In genomic region chr12:124884587-124885438, GRCh38 we compare ENCODE assay signal across 10 cellular contexts. TPM values are rescaled to one million over a fixed set of nuclear protein-coding genes. Genes with fewer than 3 reads are reported as not detected.
A peak's percentile ranks its signal among the peaks of the same experiment; 100 is the strongest.
DNase-seq lines count a peak whose midpoint lies in the region; ATAC-seq and TF ChIP-seq lines count a peak whose summit lies in the region.
"Had no signal": no experiment of that assay in that cellular context is flagged by ENCODE, and none has a peak within 500 bp of the region (broad histone marks: within the 10 kb centered on the region; RNA-seq: fewer than 3 reads in every experiment).

No MANE protein-coding gene starts in this region.

- intact Hi-C loops in PC-9 (cut with micrococcal nuclease; ENCODE audit: unreplicated experiment), result no loop called here

- H3K79me2 ChIP-seq in PC-9 (ENCODE audit: low read depth), result no peaks in the 10 kb centered on the region

- no peak overlapping the region for H3K4me3 ChIP-seq in PC-9
- H3K4me3 ChIP-seq: cardiac muscle cell, skin epidermis had no signal

- in situ Hi-C loops in KBM-7 (cut with MboI; ENCODE audit: low pct_unique_long_range_greater_than_20kb, low sequenced_read_pairs), result no loop called here

- CTCF ChIA-PET in PC-9 (lab: Charles Lee), result no interaction called here

- peak; percentile 92 for ATAC-seq in GM21390 (IDR thresholded peaks at IDR 0.05; ENCODE audit: unreplicated experiment)
- ATAC-seq in HG03558 (IDR thresholded peaks at IDR 0.05; ENCODE audit: extremely low read depth, unreplicated experiment), result peak; percentile 64
- ATAC-seq in foreskin keratinocyte, result peak; percentile 16

- H3K27ac ChIP-seq in foreskin keratinocyte, result no peak overlapping the region
- H3K27ac ChIP-seq in PC-9, result no peak overlapping the region
- H3K27ac ChIP-seq: cardiac muscle cell, skin epidermis had no signal

- H3K4me1 ChIP-seq in foreskin keratinocyte (no peaks in the 10 kb centered on the region), PC-9 (replicated peaks; ENCODE audit: insufficient read depth) (no peaks in the 10 kb centered on the region)

- no peaks in the 10 kb centered on the region for H3F3A ChIP-seq in PC-9 (ENCODE audit: insufficient read depth, low read depth)

- TF ChIP-seq CTCF in GM12874 (IDR thresholded peaks at IDR 0.05; ENCODE audit: insufficient read depth, low read depth, low read length), result 0 out of 2 replicates have a peak, but pooled peaks have one; percentile 5
- no peak for TF ChIP-seq CTCF in foreskin keratinocyte (conservative IDR thresholded peaks at IDR 0.05)
- TF ChIP-seq CTCF in PC-9 (conservative IDR thresholded peaks at IDR 0.05), result no peak

- no peaks in the 10 kb centered on the region for H3K27me3 ChIP-seq in foreskin keratinocyte
- H3K27me3 ChIP-seq in PC-9 (ENCODE audit: insufficient read depth, low read depth), result no peaks in the 10 kb centered on the region
- H3K27me3 ChIP-seq: cardiac muscle cell had no signal

- no peaks in the 10 kb centered on the region for H4K20me1 ChIP-seq in PC-9 (ENCODE audit: insufficient read depth)

- H3K9me2 ChIP-seq in PC-9 (ENCODE audit: insufficient read depth), result no peaks in the 10 kb centered on the region

- POLR2A ChIA-PET in PC-9 (lab: Charles Lee; ENCODE audit: unreplicated experiment), result no interaction called here

- H3K4me2 ChIP-seq in PC-9, result no peak overlapping the region

- H3K9me3 ChIP-seq in PC-9 (ENCODE audit: insufficient read depth, low read depth), result no peaks in the 10 kb centered on the region

- no peak for DNase-seq in foreskin keratinocyte
- DNase-seq in KBM-7, result no peak
- DNase-seq in PC-9, result no peak
- DNase-seq in ecto neural progenitor cell (ENCODE audit: low spot score), result no peak
- no peak for DNase-seq in 8988T

- no peaks in the 10 kb centered on the region for H3K36me3 ChIP-seq in PC-9 (ENCODE audit: low read depth)
- H3K36me3 ChIP-seq: cardiac muscle cell had no signal

- BruUV-seq in PC-9 (replicated peaks; lab: Mats Ljungman, UMichigan), result no TSS peak

- no peak overlapping the region for H2AFZ ChIP-seq in PC-9

RNA-seq across cellular contexts. Expression of gene SCARB1, which starts 21.1 kb away (rescaled TPM):
- total RNA-seq in foreskin keratinocyte, result 48.4 and 52.1 TPM in 2 replicates
- polyA plus RNA-seq in foreskin keratinocyte, result 69.5 and 69.7 TPM in 2 replicates
- 43.0 and 49.6 TPM in 2 replicates for total RNA-seq in PC-9 (2021)

RNA-seq across cellular contexts. Expression of gene UBC, which starts 29.6 kb away (rescaled TPM):
- total RNA-seq in foreskin keratinocyte (1,251 and 1,486 TPM in 2 replicates), PC-9 (2021) (748 and 783 TPM in 2 replicates)
- 1,048 and 1,182 TPM in 2 replicates for polyA plus RNA-seq in foreskin keratinocyte

Comparison
In these comparisons a context has a peak if more than half of its experiments do, and no peak if none do; other contexts are left out.
1. ATAC-seq: peak in every context shown above with its lines; median percentile 92 in GM21390; 64 in HG03558; 16 in foreskin keratinocyte.